16 cellular contexts compared by ENCODE assay signal in genomic region chr6:34601706-34602105, GRCh38. TPM values are rescaled to one million over a fixed set of nuclear protein-coding genes. Genes with fewer than 3 reads are reported as not detected.
A peak's percentile ranks its signal among the peaks of the same experiment; 100 is the strongest.
DNase-seq lines count a peak whose midpoint lies in the region; ATAC-seq and TF ChIP-seq lines count a peak whose summit lies in the region.
"Had no signal": no experiment of that assay in that cellular context is flagged by ENCODE, and none has a peak within 500 bp of the region (broad histone marks: within the 10 kb centered on the region; RNA-seq: fewer than 3 reads in every experiment).

No MANE protein-coding gene starts in this region.

- H3K27ac Mint-ChIP-seq in Caco-2 (ENCODE audit: unreplicated experiment) (no peak overlapping the region), WTC11 (no peak overlapping the region)
- H3K27ac Mint-ChIP-seq: B cell had no signal

- H3K4me1 ChIP-seq in Caco-2 (peaks cover 65% of the 10 kb centered on the region), tibial artery (peaks cover 4 to 48% (median 33%) of the 10 kb centered on the region in 4 donors)

- H3K9me3 Mint-ChIP-seq in Caco-2 (ENCODE audit: unreplicated experiment) (no peaks in the 10 kb centered on the region), WTC11 (no peaks in the 10 kb centered on the region)
- H3K9me3 Mint-ChIP-seq: naive B cell; stimulated activated naive B cell treated with anti-CD40 and anti-IgM and Interleukin-4, amounts not matched to agents 10 μg/mL and 1 μg/mL and 100 μg/mL, for 72 hours had no signal

- CTCF ChIA-PET in Caco-2 (lab: Charles Lee) (interaction anchor here (1.1 kb wide), 1 partner anchor 142 kb away, joined by 5 read pairs; no protein-coding TSS in a partner anchor), WTC11 (lab: Charles Lee) (interaction anchor here (0.6 to 2.9 kb wide), 10 partner anchors 8 to 1308 kb away, joined by 3 to 21 read pairs (median 4); partner anchors contain the start of gene SPDEF)

- H3K4me1 Mint-ChIP-seq in Caco-2 (ENCODE audit: low read depth, unreplicated experiment) = peaks cover 35% of the 10 kb centered on the region
- peaks cover 31% of the 10 kb centered on the region for H3K4me1 Mint-ChIP-seq in WTC11

- H3K4me3 ChIP-seq in Caco-2 (ENCODE audit: low read depth, low read length) (no peak overlapping the region), tibial artery (no peak overlapping the region)

- intact Hi-C loops in Caco-2 (cut with micrococcal nuclease; ENCODE audit: unreplicated experiment) = loop anchor here (2.0 to 10.0 kb wide), 2 partner anchors 73 to 357 kb away; partner anchors contain the start of gene SMIM29
- intact Hi-C loops in tibial artery (cut with DNase I; ENCODE audit: low total_unique reads) = no loop called here

- H3K4me3 Mint-ChIP-seq in Caco-2 (ENCODE audit: unreplicated experiment) = peak overlapping the region; percentile 43
- H3K4me3 Mint-ChIP-seq in WTC11 = no peak overlapping the region
- H3K4me3 Mint-ChIP-seq: B cell; naive B cell; stimulated activated naive B cell treated with anti-CD40 and anti-IgM and Interleukin-4, amounts not matched to agents 10 μg/mL and 1 μg/mL and 100 μg/mL, for 72 hours had no signal

- no peak overlapping the region for H3K27ac ChIP-seq in tibial artery
- H3K27ac ChIP-seq: HL-60 had no signal

- DNase-seq in Caco-2 (no peak), NCI-H2081 treated with DMSO at 0.1 percent for 48 hours (lab: John Stamatoyannopoulos, UW) (peak; percentile 42), WTC11 (ENCODE audit: low spot score) (no peak), medulla oblongata (ENCODE audit: extremely low spot score) (peak; percentile 63), GM20000 (ENCODE audit: low spot score) (no peak), tibial artery (no peak)
- DNase-seq: activated T-cell treated with anti-CD3 and anti-CD28 coated beads, Interleukin-2, amount 50 U/mL, for 1 hour; kidney; MM.1S; naive B cell; stimulated activated CD4-positive, alpha-beta T cell treated with anti-CD3 and anti-CD28 coated beads, Interleukin-15, amount 100 ng/mL, for 24 hours; stimulated activated naive B cell treated with anti-CD40 and anti-IgM and Interleukin-4, amounts not matched to agents 10 μg/mL and 1 μg/mL and 100 μg/mL, for 72 hours had no signal

- H3K36me3 Mint-ChIP-seq in Caco-2 (ENCODE audit: insufficient read depth, unreplicated experiment) = peaks cover 20% of the 10 kb centered on the region
- peaks cover 7% of the 10 kb centered on the region for H3K36me3 Mint-ChIP-seq in WTC11

- ATAC-seq in WTC11 = peak; percentile 46
- no peak for ATAC-seq in HG02938 (IDR thresholded peaks at IDR 0.05; ENCODE audit: unreplicated experiment)
- ATAC-seq in HG02981 (IDR thresholded peaks at IDR 0.05; ENCODE audit: unreplicated experiment) = no peak
- ATAC-seq: stimulated activated naive B cell treated with anti-CD40 and anti-IgM and Interleukin-4, amounts not matched to agents 10 μg/mL and 1 μg/mL and 100 μg/mL, for 72 hours had no signal

- H3K36me3 ChIP-seq in Caco-2 (ENCODE audit: control insufficient read depth, insufficient read depth, low read length) (no peaks in the 10 kb centered on the region), tibial artery (peaks cover 7 to 20% (median 16%) of the 10 kb centered on the region in 3 donors)

- no peaks in the 10 kb centered on the region for H3K27me3 ChIP-seq in Caco-2 (replicated peaks; ENCODE audit: control insufficient read depth, insufficient read depth, low read length)
- H3K27me3 ChIP-seq in tibial artery = no peaks in the 10 kb centered on the region

- POLR2A ChIA-PET in Caco-2 (lab: Charles Lee) (no interaction called here), WTC11 (lab: Charles Lee) (interaction anchor here (0.5 to 0.6 kb wide), 2 partner anchors 21 to 158 kb away, joined by 3 to 6 read pairs; no protein-coding TSS in a partner anchor)

- no peaks in the 10 kb centered on the region for H3K27me3 Mint-ChIP-seq in Caco-2 (ENCODE audit: insufficient read depth, unreplicated experiment)
- H3K27me3 Mint-ChIP-seq in WTC11 (ENCODE audit: low read depth) = no peaks in the 10 kb centered on the region
- H3K27me3 Mint-ChIP-seq: B cell; naive B cell; stimulated activated naive B cell treated with anti-CD40 and anti-IgM and Interleukin-4, amounts not matched to agents 10 μg/mL and 1 μg/mL and 100 μg/mL, for 72 hours had no signal

- H3K9me3 ChIP-seq in Caco-2 = no peaks in the 10 kb centered on the region
- no peaks in the 10 kb centered on the region for H3K9me3 ChIP-seq in tibial artery

- no peak for TF ChIP-seq CTCF in Caco-2 (IDR thresholded peaks at IDR 0.05; ENCODE audit: insufficient read depth in 1 of 2, low read depth in 1 of 2, low read length in 1 of 2, severe bottlenecking in 1 of 2, unreplicated experiment in 1 of 2)
- TF ChIP-seq CTCF in WTC11 (IDR thresholded peaks at IDR 0.05) = no peak
- no peak for TF ChIP-seq CTCF in GM20000 (IDR thresholded peaks at IDR 0.05; ENCODE audit: extremely low read depth, missing control alignments)
- TF ChIP-seq CTCF in tibial artery (IDR thresholded peaks at IDR 0.05) = no peak

- BruUV-seq in Caco-2 (replicated peaks; lab: Mats Ljungman, UMichigan) = no TSS peak

TF ChIP-seq in WTC11, 78 proteins besides CTCF, POLR2A, EP300 and RAD21:
- TF ChIP-seq ZNF138 (CRISPR knock-in tag; conservative IDR thresholded peaks at IDR 0.05) (no peak), NR1H2 (CRISPR knock-in tag; IDR thresholded peaks at IDR 0.05) (no peak), ELF4 (CRISPR knock-in tag; IDR thresholded peaks at IDR 0.05; ENCODE audit: low read depth) (no peak), GABPB1 (CRISPR knock-in tag; IDR thresholded peaks at IDR 0.05) (no peak), TP53 (CRISPR knock-in tag; IDR thresholded peaks at IDR 0.05) (no peak), ZNF532 (CRISPR knock-in tag; IDR thresholded peaks at IDR 0.05; ENCODE audit: borderline replicate concordance) (no peak), SMAD3 (CRISPR knock-in tag; IDR thresholded peaks at IDR 0.05; ENCODE audit: borderline replicate concordance) (no peak), OVOL2 (CRISPR knock-in tag; IDR thresholded peaks at IDR 0.05; ENCODE audit: borderline replicate concordance) (no peak), TCF7 (CRISPR knock-in tag; IDR thresholded peaks at IDR 0.05; ENCODE audit: low read depth) (no peak), NFE2L1 (CRISPR knock-in tag; IDR thresholded peaks at IDR 0.05) (no peak)
- TF ChIP-seq, protein P1, sequence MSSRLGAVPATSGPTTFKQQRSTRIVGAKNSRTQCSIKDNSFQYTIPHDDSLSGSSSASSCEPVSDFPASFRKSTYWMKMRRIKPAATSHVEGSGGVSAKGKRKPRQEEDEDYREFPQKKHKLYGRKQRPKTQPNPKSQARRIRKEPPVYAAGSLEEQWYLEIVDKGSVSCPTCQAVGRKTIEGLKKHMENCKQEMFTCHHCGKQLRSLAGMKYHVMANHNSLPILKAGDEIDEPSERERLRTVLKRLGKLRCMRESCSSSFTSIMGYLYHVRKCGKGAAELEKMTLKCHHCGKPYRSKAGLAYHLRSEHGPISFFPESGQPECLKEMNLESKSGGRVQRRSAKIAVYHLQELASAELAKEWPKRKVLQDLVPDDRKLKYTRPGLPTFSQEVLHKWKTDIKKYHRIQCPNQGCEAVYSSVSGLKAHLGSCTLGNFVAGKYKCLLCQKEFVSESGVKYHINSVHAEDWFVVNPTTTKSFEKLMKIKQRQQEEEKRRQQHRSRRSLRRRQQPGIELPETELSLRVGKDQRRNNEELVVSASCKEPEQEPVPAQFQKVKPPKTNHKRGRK (CRISPR knock-in tag; IDR thresholded peaks at IDR 0.05; ENCODE audit: borderline replicate concordance) = no peak
- TF ChIP-seq, protein P2, sequence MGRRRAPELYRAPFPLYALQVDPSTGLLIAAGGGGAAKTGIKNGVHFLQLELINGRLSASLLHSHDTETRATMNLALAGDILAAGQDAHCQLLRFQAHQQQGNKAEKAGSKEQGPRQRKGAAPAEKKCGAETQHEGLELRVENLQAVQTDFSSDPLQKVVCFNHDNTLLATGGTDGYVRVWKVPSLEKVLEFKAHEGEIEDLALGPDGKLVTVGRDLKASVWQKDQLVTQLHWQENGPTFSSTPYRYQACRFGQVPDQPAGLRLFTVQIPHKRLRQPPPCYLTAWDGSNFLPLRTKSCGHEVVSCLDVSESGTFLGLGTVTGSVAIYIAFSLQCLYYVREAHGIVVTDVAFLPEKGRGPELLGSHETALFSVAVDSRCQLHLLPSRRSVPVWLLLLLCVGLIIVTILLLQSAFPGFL (CRISPR knock-in tag; IDR thresholded peaks at IDR 0.05; ENCODE audit: borderline replicate concordance) = no peak
- TF ChIP-seq, protein P3, sequence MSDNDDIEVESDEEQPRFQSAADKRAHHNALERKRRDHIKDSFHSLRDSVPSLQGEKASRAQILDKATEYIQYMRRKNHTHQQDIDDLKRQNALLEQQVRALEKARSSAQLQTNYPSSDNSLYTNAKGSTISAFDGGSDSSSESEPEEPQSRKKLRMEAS (CRISPR knock-in tag; IDR thresholded peaks at IDR 0.05) = no peak

RNA-seq across cellular contexts. Expression of gene SPDEF, which starts 45.6 kb away (rescaled TPM):
- total RNA-seq in Caco-2 (2022) = 0.67 and 0.77 TPM in 2 replicates
- 0.44 to 0.72 TPM (median 0.50 TPM) in 3 replicates for total RNA-seq in WTC11 (2021)
- total RNA-seq: B cell had no signal

Comparison
In these comparisons a context has a peak if more than half of its experiments do, and no peak if none do; other contexts are left out.
1. DNase-seq: peak in NCI-H2081 treated with DMSO at 0.1 percent for 48 hours (single experiment) and medulla oblongata (single experiment); none in Caco-2 (0 of 2), WTC11 (single experiment), GM20000 (single experiment) and tibial artery (0 of 2).